Comparison of ENCODE assay signal across 8 cellular contexts in the genomic region with DNA sequence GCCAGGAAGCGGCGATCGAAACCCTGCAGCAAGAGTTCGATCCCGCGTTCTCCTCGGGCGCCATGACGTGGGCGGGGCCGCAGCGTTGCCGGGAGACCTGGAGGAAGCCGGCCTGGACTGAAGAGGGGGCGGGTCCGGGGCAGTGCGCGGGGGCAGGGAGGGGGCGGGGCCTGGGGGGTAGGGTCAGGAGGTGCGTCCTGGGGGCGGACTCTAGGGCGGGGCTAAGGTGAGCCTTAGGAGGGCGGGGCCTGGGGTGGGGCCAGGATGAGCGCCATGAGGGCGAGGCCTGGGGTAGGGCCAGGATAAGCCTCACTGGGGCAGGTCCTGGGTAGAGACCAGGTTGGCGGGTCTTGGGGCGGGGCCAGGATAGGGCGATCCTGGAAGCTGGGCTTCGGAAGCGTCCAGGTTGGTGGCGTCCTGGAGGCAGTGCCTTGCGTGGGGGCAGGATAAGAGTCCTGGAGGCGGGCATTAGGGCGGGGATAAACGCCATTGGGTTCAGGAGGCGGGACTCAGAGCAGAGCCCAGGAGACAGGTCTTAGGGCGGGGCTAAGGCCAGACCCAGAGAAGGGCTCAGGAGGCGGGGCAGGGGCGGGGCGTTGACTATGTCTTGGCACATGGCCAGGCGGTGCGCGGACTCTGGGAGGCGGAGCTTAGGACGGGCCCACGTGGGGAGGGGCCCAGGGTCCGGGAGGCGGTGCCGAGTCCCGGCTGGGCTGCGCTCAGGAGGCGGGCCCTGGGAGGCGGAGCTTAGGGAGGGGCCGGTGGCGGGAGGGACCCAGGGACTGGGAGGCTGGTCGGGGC. TPM values are rescaled to one million over a fixed set of nuclear protein-coding genes. Genes with fewer than 3 reads are reported as not detected.
A peak's percentile ranks its signal among the peaks of the same experiment; 100 is the strongest.
DNase-seq lines count a peak whose midpoint lies in the region; ATAC-seq and TF ChIP-seq lines count a peak whose summit lies in the region.
"Not testable (repeated sequence)": the region's sequence is repeated elsewhere in the genome, so short reads cannot be mapped to it uniquely, and the experiment has no call there.

No MANE protein-coding gene starts in this region.

- ATAC-seq in HG02642 (IDR thresholded peaks at IDR 0.05; ENCODE audit: poor library complexity, unreplicated experiment), result peak; percentile 95
- peak; percentile 100 for ATAC-seq in omental fat pad (ENCODE audit: low FRiP score)

- not testable (repeated sequence) for TF ChIP-seq CTCF in omental fat pad (IDR thresholded peaks at IDR 0.05)

- intact Hi-C loops in head of caudate nucleus (cut with DNase I), result loop anchor here (5.0 kb wide), 1 partner anchor 216 kb away; no protein-coding TSS in a partner anchor

- peak; percentile 75 for DNase-seq in GM04503 (ENCODE audit: low read depth)
- DNase-seq in NCI-H1417 treated with DMSO at 0.1 percent for 48 hours (lab: John Stamatoyannopoulos, UW), result peak; percentile 64
- peak; percentile 98 for DNase-seq in SW480 (ENCODE audit: low spot score)
- DNase-seq in activated naive CD8-positive, alpha-beta T cell treated with anti-CD3 and anti-CD28 coated beads, Interleukin-2, amount 50 U/mL, for 16 hours (ENCODE audit: low read depth, low spot score), result peak; percentile 98
- peak; percentile 96 to 100 (median 99) for DNase-seq in head of caudate nucleus
- DNase-seq in omental fat pad (ENCODE audit: low spot score), result peak; percentile 99
- DNase-seq in superior temporal gyrus (ENCODE audit: extremely low spot score), result peak; percentile 94

RNA-seq across cellular contexts. Expression of gene FAM90A1, which starts 15.7 kb away (rescaled TPM):
- not detected for total RNA-seq in omental fat pad

Comparison
In these comparisons a context has a peak if more than half of its experiments do, and no peak if none do; other contexts are left out.
1. Peak in every context shown above with its lines: DNase-seq and ATAC-seq.